In genomic region chr19:53520547-53521372, GRCh38 we compare ENCODE assay signal across 8 cellular contexts. TPM values are rescaled to one million over a fixed set of nuclear protein-coding genes. Genes with fewer than 3 reads are reported as not detected.
DNase-seq lines count a peak whose midpoint lies in the region; ATAC-seq and TF ChIP-seq lines count a peak whose summit lies in the region.

No MANE protein-coding gene starts in this region.

- peak overlapping the region; percentile 64 to 87 (median 78) for H3K27ac ChIP-seq in esophagus squamous epithelium
- H3K27ac ChIP-seq in muscle layer of duodenum (ENCODE audit: low read length): peak overlapping the region; percentile 82

- ATAC-seq in GM19468 (IDR thresholded peaks at IDR 0.05; ENCODE audit: extremely low read depth, unreplicated experiment): peak; percentile 92

- 7 to 16% methylated on average over 4 to 12 of the region's 46 CpGs for WGBS in esophagus squamous epithelium, 2 donors

- DNase-seq in COLO829 (ENCODE audit: low spot score): peak; percentile 80
- peak; percentile 96 for DNase-seq in HS-5 (ENCODE audit: low read depth)
- DNase-seq in OCI-M1 (lab: John Stamatoyannopoulos, UW): peak; percentile 99
- peak; percentile 86 to 88 for DNase-seq in activated T-cell treated with anti-CD3 and anti-CD28 coated beads, Interleukin-2, amount 50 U/mL, for 48 hours
- peak; percentile 75 for DNase-seq in esophagus squamous epithelium (lab: John Stamatoyannopoulos, UW)
- DNase-seq in stimulated activated CD8-positive, alpha-beta memory T cell treated with anti-CD3 and anti-CD28 coated beads, Interleukin-7, amount 100 ng/mL, for 24 hours (ENCODE audit: low read depth): peak; percentile 60

- intact Hi-C loops in esophagus squamous epithelium (cut with DNase I): no loop called here

- H3K4me1 ChIP-seq in esophagus squamous epithelium (peaks cover 6 to 20% (median 6%) of the 10 kb centered on the region in 3 donors), muscle layer of duodenum (ENCODE audit: control insufficient read depth in 1 of 2, insufficient read depth in 2 of 2, low read length in 2 of 2) (peaks cover 4 to 10% of the 10 kb centered on the region in 2 donors)

- no peak for TF ChIP-seq POLR2A in esophagus squamous epithelium (IDR thresholded peaks at IDR 0.05)

- peak in 1 of 6 experiments; percentile 20 for TF ChIP-seq CTCF in esophagus squamous epithelium (IDR thresholded peaks at IDR 0.05)

- H3K27me3 ChIP-seq in esophagus squamous epithelium (no peaks in the 10 kb centered on the region), muscle layer of duodenum (ENCODE audit: low read depth, low read length) (no peaks in the 10 kb centered on the region)

- peak overlapping the region; percentile 41 to 71 (median 56) for H3K4me3 ChIP-seq in esophagus squamous epithelium
- peak overlapping the region; percentile 78 to 83 for H3K4me3 ChIP-seq in muscle layer of duodenum (ENCODE audit: low read depth in 1 of 2, low read length in 2 of 2)

- H3K9me3 ChIP-seq in esophagus squamous epithelium: peaks cover 0 to 30% (median 8%) of the 10 kb centered on the region in 3 donors
- H3K9me3 ChIP-seq in muscle layer of duodenum (ENCODE audit: control insufficient read depth in 1 of 2, low read length in 2 of 2): peaks cover 0 to 2% of the 10 kb centered on the region in 2 donors

- H3K36me3 ChIP-seq in esophagus squamous epithelium: no peaks in the 10 kb centered on the region
- no peaks in the 10 kb centered on the region for H3K36me3 ChIP-seq in muscle layer of duodenum (ENCODE audit: control insufficient read depth in 1 of 2, insufficient read depth in 2 of 2, low read length in 2 of 2)

RNA-seq across cellular contexts. Expression of gene ZNF331, which starts 17.2 kb away (rescaled TPM):
- total RNA-seq in esophagus squamous epithelium: 10 to 100 TPM in 1 of 4 donors, 1 to 10 TPM in 3; 2.8 to 15.8 (median 7.9) TPM

RNA-seq across cellular contexts. Expression of gene ZNF813, which starts 53.2 kb away (rescaled TPM):
- 1 to 10 TPM; 1.2 to 3.2 (median 2.5) TPM for total RNA-seq in esophagus squamous epithelium

Comparison
In these comparisons a context has a peak if more than half of its experiments do, and no peak if none do; other contexts are left out.
1. Peak in every context shown above with its lines: DNase-seq, ATAC-seq, H3K4me3 ChIP-seq and H3K27ac ChIP-seq.